1 cellular context compared by ENCODE assay signal in genomic region chr16:84247844-84248243, GRCh38.
TF ChIP-seq lines count a peak whose summit lies in the region.

No MANE protein-coding gene starts in this region.

TF ChIP-seq in HepG2, 621 proteins besides CTCF, POLR2A, EP300 and RAD21:
- TF ChIP-seq KLF15 (CRISPR knock-in tag; IDR thresholded peaks at IDR 0.05; ENCODE audit: borderline replicate concordance) (no peak), NR1H2 (CRISPR knock-in tag; IDR thresholded peaks at IDR 0.05; ENCODE audit: borderline replicate concordance, low read depth) (no peak), MIER3 (CRISPR knock-in tag; IDR thresholded peaks at IDR 0.05; ENCODE audit: borderline replicate concordance) (no peak), ZNF615 (CRISPR knock-in tag; IDR thresholded peaks at IDR 0.05; ENCODE audit: borderline replicate concordance) (no peak), ZXDC (CRISPR knock-in tag; IDR thresholded peaks at IDR 0.05) (no peak), PAWR (CRISPR knock-in tag; IDR thresholded peaks at IDR 0.05; ENCODE audit: borderline replicate concordance) (no peak), BRD4 (CRISPR knock-in tag; IDR thresholded peaks at IDR 0.05) (no peak), MAFF (IDR thresholded peaks at IDR 0.05; ENCODE audit: low read depth, low read length) (peak; percentile 95), MAFK (conservative IDR thresholded peaks at IDR 0.05 in 1 of 2, IDR thresholded peaks at IDR 0.05 in 1 of 2; ENCODE audit: low read length in 2 of 2) (peak; percentile 95 to 96)
- TF ChIP-seq, protein P1, sequence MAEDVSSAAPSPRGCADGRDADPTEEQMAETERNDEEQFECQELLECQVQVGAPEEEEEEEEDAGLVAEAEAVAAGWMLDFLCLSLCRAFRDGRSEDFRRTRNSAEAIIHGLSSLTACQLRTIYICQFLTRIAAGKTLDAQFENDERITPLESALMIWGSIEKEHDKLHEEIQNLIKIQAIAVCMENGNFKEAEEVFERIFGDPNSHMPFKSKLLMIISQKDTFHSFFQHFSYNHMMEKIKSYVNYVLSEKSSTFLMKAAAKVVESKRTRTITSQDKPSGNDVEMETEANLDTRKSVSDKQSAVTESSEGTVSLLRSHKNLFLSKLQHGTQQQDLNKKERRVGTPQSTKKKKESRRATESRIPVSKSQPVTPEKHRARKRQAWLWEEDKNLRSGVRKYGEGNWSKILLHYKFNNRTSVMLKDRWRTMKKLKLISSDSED (CRISPR knock-in tag; IDR thresholded peaks at IDR 0.05) = no peak
